In genomic region chr2:197309369-197310231, GRCh38 we compare ENCODE assay signal across 8 cellular contexts. TPM values are rescaled to one million over a fixed set of nuclear protein-coding genes. Genes with fewer than 3 reads are reported as not detected.
A peak's percentile ranks its signal among the peaks of the same experiment; 100 is the strongest.
DNase-seq lines count a peak whose midpoint lies in the region; ATAC-seq and TF ChIP-seq lines count a peak whose summit lies in the region.

No MANE protein-coding gene starts in this region.

- no peaks in the 10 kb centered on the region for H3K36me3 ChIP-seq in BLaER1
- H3K36me3 ChIP-seq in GM23248 (ENCODE audit: low read depth), result no peaks in the 10 kb centered on the region
- H3K36me3 ChIP-seq in OCI-LY3 (replicated peaks; ENCODE audit: low read depth, low read length), result peaks cover 4% of the 10 kb centered on the region
- no peaks in the 10 kb centered on the region for H3K36me3 ChIP-seq in hepatocyte (replicated peaks; ENCODE audit: insufficient read depth, low read depth)

- H3K4me3 ChIP-seq in BLaER1, result peak overlapping the region; percentile 86
- peak overlapping the region; percentile 76 for H3K4me3 ChIP-seq in GM23248
- H3K4me3 ChIP-seq in OCI-LY3 (ENCODE audit: low read length), result peak overlapping the region; percentile 83
- peak overlapping the region; percentile 96 for H3K4me3 ChIP-seq in hepatocyte
- peak overlapping the region; percentile 61 for H3K4me3 ChIP-seq in retinal pigment epithelial cell (ENCODE audit: low read length)

- H3K9ac ChIP-seq in BLaER1 (peak overlapping the region; percentile 74), GM23248 (peak overlapping the region; percentile 67), OCI-LY3 (ENCODE audit: low read length) (peak overlapping the region; percentile 71)

- H3K79me2 ChIP-seq in GM23248 (ENCODE audit: insufficient read depth) (peaks cover under 1% of the 10 kb centered on the region; the same call in 1 of the 2 replicates), OCI-LY3 (ENCODE audit: low read length) (peaks cover 57% of the 10 kb centered on the region), hepatocyte (peaks cover 3% of the 10 kb centered on the region)

- H3K9me2 ChIP-seq in GM23248 (ENCODE audit: insufficient read depth) (no peaks in the 10 kb centered on the region), hepatocyte (replicated peaks; ENCODE audit: insufficient read depth) (no peaks in the 10 kb centered on the region)

- WGBS in GM23248 (ENCODE audit: low coverage in 1 of 2, low lambda C conversion rate in 2 of 2, missing lambda C conversion rate in 2 of 2), 2 experiments, result 9 to 13% methylated on average over 27 to 28 of the region's 35 CpGs
- 10 to 11% (median 10%) methylated on average over 35 of the region's 35 CpGs for WGBS in adipose tissue, 3 donors
- 12% methylated on average over 28 of the region's 35 CpGs for WGBS in hepatocyte (ENCODE audit: low lambda C conversion rate, missing lambda C conversion rate)

- H3K27me3 ChIP-seq in BLaER1 (peaks cover 46% of the 10 kb centered on the region), GM23248 (replicated peaks; ENCODE audit: insufficient read depth) (no peaks in the 10 kb centered on the region), OCI-LY3 (ENCODE audit: low read depth, low read length) (no peaks in the 10 kb centered on the region), hepatocyte (peaks cover 5% of the 10 kb centered on the region)

- TF ChIP-seq CTCF in OCI-LY3 (IDR thresholded peaks at IDR 0.05; ENCODE audit: low read depth, low read length) (no peak), hepatocyte (IDR thresholded peaks at IDR 0.05; ENCODE audit: poor library complexity) (no peak), retinal pigment epithelial cell (conservative IDR thresholded peaks at IDR 0.05; ENCODE audit: low read depth, low read length) (no peak)

- no peaks in the 10 kb centered on the region for H3K9me3 ChIP-seq in BLaER1
- no peaks in the 10 kb centered on the region for H3K9me3 ChIP-seq in GM23248 (ENCODE audit: low read depth)
- H3K9me3 ChIP-seq in OCI-LY3 (ENCODE audit: insufficient read depth, low read length), result no peaks in the 10 kb centered on the region
- no peaks in the 10 kb centered on the region for H3K9me3 ChIP-seq in hepatocyte (ENCODE audit: low read depth)

- peaks cover 5% of the 10 kb centered on the region; the same call in 1 of the 2 replicates for H4K20me1 ChIP-seq in BLaER1
- no peaks in the 10 kb centered on the region for H4K20me1 ChIP-seq in GM23248 (ENCODE audit: insufficient read depth)
- H4K20me1 ChIP-seq in OCI-LY3 (ENCODE audit: insufficient read depth, low read length), result no peaks in the 10 kb centered on the region
- no peaks in the 10 kb centered on the region for H4K20me1 ChIP-seq in hepatocyte (ENCODE audit: insufficient read depth, poor library complexity, severe bottlenecking)

- no peak for ATAC-seq in HG03196 (IDR thresholded peaks at IDR 0.05; ENCODE audit: unreplicated experiment)

- H3F3A ChIP-seq in GM23248 (ENCODE audit: insufficient read depth), result 0 out of 2 replicates have a peak, but pooled peaks cover 20% of the 10 kb centered on the region

- no peak overlapping the region for H3K27ac ChIP-seq in BLaER1
- no peak overlapping the region for H3K27ac ChIP-seq in GM23248
- no peak overlapping the region; the same call in 1 of the 2 replicates for H3K27ac ChIP-seq in OCI-LY3 (ENCODE audit: low read length)
- peak overlapping the region; percentile 53 for H3K27ac ChIP-seq in adipose tissue (ENCODE audit: low read depth, low read length)
- H3K27ac ChIP-seq in hepatocyte, result no peak overlapping the region

- H3K4me2 ChIP-seq in BLaER1 (peak overlapping the region; percentile 95), GM23248 (ENCODE audit: unreplicated experiment) (peak overlapping the region; percentile 87), OCI-LY3 (ENCODE audit: low read length) (peak overlapping the region; percentile 91), hepatocyte (peak overlapping the region; percentile 96)

- H3K4me1 ChIP-seq in BLaER1 (peaks cover 18% of the 10 kb centered on the region), GM23248 (ENCODE audit: insufficient read depth) (peaks cover 15% of the 10 kb centered on the region), OCI-LY3 (ENCODE audit: low read length) (peaks cover 62% of the 10 kb centered on the region), hepatocyte (ENCODE audit: insufficient read depth) (no peaks in the 10 kb centered on the region)

- DNase-seq in GM23248 (peak; percentile 33), hepatocyte (ENCODE audit: low spot score) (peak; percentile 31), retinal pigment epithelial cell (ENCODE audit: low read depth) (no peak), epidermal melanocyte (ENCODE audit: insufficient read length, low spot score) (no peak)

- peak overlapping the region; percentile 95 for H2AFZ ChIP-seq in GM23248
- no peak overlapping the region for H2AFZ ChIP-seq in OCI-LY3 (ENCODE audit: low read depth, low read length)
- peak overlapping the region; percentile 99 for H2AFZ ChIP-seq in hepatocyte

- in situ Hi-C loops in GM23248 (cut with MboI), result no loop called here

RNA-seq across cellular contexts. Expression of gene ANKRD44, which starts 1.0 kb away (rescaled TPM):
- 4.9 and 8.9 TPM in 2 replicates for total RNA-seq in GM23248 (2014; rRNA removed; shearing (Covaris generic))
- polyA plus RNA-seq in GM23248 (2016; fragmentation: Nextera tagmentation; extraction: Ambion mirVana) (2.7 and 2.9 TPM in 2 replicates), adipose tissue (1 to 10 TPM; 1.3 to 4.2 (median 3.5) TPM), hepatocyte (1.7 and 9.1 TPM in 2 replicates)
- total RNA-seq in hepatocyte, result 5.9 and 7.5 TPM in 2 replicates

Comparison
In these comparisons a context has a peak if more than half of its experiments do, and no peak if none do; other contexts are left out.
1. DNase-seq: peak in GM23248 (single experiment) and hepatocyte (single experiment); none in retinal pigment epithelial cell (single experiment) and epidermal melanocyte (single experiment).
2. Peak in every context shown above with its lines, with median percentiles within 50 percentile points of each other: H3K4me2 ChIP-seq, H3K4me3 ChIP-seq and H3K9ac ChIP-seq.